ENCODE assay signal across 8 cellular contexts in the genomic region with DNA sequence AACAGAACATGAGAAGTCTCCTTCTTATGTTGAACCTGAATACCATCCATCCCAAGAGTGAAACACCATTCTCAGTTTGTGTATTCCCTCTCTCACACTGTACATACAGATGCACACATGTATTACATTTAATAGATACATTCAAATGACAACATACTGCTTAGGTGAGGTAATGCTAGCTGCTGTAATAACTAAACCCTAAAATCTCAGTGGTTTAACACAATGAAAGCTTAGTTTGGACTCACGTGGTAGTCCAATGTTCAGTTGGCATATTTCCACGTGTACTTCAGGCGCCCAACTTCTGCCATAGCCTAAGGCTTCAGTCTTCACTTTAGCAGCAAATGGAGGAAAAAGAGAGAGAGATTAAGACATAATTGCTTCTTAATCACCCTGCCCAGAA.
"Had no signal": no experiment of that assay in that cellular context is flagged by ENCODE, and none has a peak within 500 bp of the region (broad histone marks: within the 10 kb centered on the region; RNA-seq: fewer than 3 reads in every experiment).

No MANE protein-coding gene starts in this region.

- H2AFZ ChIP-seq: GM23338 had no signal

- ATAC-seq: GM23338 had no signal

- H3K27ac ChIP-seq: HL-60, KMS-11 had no signal

- FAIRE-seq: H1, H54 had no signal

- DNase-seq: H9, HCEC 1CT, KBM-7 had no signal

- H3K4me3 ChIP-seq: GM23338 had no signal

- H3K4me2 ChIP-seq: GM23338, KMS-11 had no signal

- H3K9ac ChIP-seq: KMS-11 had no signal
